1 cellular context compared by ENCODE assay signal in the genomic region with DNA sequence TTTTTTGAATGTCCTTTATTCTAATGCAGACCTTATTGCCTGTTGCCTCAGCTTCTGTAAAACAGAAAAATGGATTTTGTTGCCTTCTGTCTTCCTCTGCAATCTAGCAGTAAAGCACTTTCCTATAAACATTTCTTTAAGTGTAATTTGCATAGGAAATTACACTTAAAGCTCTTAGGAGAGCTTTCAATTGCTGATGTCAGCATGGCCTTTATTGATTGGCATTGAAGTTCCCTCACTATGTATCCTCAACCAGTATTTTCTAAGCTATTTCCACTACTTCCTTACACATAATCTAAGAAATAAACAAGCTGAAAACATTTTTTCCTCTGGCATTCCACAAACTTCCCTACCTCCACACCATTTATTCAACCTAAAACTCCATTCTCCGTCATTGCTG.
TF ChIP-seq lines count a peak whose summit lies in the region.

No MANE protein-coding gene starts in this region.

TF ChIP-seq in GM23338, 12 proteins besides CTCF, POLR2A, EP300 and RAD21 (continued from another document):
- TF ChIP-seq, protein P1, sequence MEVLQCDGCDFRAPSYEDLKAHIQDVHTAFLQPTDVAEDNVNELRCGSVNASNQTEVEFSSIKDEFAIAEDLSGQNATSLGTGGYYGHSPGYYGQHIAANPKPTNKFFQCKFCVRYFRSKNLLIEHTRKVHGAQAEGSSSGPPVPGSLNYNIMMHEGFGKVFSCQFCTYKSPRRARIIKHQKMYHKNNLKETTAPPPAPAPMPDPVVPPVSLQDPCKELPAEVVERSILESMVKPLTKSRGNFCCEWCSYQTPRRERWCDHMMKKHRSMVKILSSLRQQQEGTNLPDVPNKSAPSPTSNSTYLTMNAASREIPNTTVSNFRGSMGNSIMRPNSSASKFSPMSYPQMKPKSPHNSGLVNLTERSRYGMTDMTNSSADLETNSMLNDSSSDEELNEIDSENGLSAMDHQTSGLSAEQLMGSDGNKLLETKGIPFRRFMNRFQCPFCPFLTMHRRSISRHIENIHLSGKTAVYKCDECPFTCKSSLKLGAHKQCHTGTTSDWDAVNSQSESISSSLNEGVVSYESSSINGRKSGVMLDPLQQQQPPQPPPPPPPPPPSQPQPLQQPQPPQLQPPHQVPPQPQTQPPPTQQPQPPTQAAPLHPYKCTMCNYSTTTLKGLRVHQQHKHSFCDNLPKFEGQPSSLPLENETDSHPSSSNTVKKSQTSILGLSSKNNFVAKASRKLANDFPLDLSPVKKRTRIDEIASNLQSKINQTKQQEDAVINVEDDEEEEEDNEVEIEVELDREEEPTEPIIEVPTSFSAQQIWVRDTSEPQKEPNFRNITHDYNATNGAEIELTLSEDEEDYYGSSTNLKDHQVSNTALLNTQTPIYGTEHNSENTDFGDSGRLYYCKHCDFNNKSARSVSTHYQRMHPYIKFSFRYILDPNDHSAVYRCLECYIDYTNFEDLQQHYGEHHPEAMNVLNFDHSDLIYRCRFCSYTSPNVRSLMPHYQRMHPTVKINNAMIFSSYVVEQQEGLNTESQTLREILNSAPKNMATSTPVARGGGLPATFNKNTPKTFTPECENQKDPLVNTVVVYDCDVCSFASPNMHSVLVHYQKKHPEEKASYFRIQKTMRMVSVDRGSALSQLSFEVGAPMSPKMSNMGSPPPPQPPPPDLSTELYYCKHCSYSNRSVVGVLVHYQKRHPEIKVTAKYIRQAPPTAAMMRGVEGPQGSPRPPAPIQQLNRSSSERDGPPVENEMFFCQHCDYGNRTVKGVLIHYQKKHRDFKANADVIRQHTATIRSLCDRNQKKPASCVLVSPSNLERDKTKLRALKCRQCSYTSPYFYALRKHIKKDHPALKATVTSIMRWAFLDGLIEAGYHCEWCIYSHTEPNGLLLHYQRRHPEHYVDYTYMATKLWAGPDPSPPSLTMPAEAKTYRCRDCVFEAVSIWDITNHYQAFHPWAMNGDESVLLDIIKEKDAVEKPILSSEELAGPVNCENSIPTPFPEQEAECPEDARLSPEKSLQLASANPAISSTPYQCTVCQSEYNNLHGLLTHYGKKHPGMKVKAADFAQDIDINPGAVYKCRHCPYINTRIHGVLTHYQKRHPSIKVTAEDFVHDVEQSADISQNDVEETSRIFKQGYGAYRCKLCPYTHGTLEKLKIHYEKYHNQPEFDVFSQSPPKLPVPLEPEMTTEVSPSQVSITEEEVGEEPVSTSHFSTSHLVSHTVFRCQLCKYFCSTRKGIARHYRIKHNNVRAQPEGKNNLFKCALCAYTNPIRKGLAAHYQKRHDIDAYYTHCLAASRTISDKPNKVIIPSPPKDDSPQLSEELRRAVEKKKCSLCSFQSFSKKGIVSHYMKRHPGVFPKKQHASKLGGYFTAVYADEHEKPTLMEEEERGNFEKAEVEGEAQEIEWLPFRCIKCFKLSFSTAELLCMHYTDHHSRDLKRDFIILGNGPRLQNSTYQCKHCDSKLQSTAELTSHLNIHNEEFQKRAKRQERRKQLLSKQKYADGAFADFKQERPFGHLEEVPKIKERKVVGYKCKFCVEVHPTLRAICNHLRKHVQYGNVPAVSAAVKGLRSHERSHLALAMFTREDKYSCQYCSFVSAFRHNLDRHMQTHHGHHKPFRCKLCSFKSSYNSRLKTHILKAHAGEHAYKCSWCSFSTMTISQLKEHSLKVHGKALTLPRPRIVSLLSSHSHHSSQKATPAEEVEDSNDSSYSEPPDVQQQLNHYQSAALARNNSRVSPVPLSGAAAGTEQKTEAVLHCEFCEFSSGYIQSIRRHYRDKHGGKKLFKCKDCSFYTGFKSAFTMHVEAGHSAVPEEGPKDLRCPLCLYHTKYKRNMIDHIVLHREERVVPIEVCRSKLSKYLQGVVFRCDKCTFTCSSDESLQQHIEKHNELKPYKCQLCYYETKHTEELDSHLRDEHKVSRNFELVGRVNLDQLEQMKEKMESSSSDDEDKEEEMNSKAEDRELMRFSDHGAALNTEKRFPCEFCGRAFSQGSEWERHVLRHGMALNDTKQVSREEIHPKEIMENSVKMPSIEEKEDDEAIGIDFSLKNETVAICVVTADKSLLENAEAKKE (CRISPR knock-in tag; IDR thresholded peaks at IDR 0.05) = no peak
